Comparison of ENCODE assay signal across 32 cellular contexts in the genomic region with DNA sequence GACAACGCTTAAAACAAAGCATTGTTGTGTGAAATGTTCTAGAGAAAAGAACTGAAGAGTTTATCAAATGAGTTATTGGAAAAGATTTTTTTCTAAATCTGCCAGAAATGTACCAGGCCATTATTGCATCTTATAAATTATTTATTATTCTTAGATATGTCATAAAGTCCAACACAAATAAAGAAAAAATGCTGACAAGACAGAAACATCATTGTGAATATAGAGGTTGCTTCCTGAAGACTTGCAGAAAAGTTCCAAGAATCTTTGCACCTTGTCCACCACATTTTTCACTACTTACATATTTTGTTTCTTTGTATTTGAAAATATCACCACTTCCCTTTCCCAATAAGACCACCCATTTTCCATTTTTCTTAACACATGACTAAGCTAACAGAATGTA.
"Had no signal": no experiment of that assay in that cellular context is flagged by ENCODE, and none has a peak within 500 bp of the region (broad histone marks: within the 10 kb centered on the region; RNA-seq: fewer than 3 reads in every experiment).

No MANE protein-coding gene starts in this region.

- H3K9me3 ChIP-seq: adrenal gland, body of pancreas had no signal

- ATAC-seq: activated CD8-positive, alpha-beta T cell treated with anti-CD3 and anti-CD28 coated beads for 36 hours; activated naive CD4-positive, alpha-beta T cell treated with anti-CD3 and anti-CD28 coated beads, Interleukin-2, amount 50 U/mL, for 72 hours; activated T-cell treated with anti-CD3 and anti-CD28 coated beads, Interleukin-2, amount 50 U/mL, for 4 hours; activated T-cell treated with anti-CD3 and anti-CD28 coated beads, Interleukin-2, amount 50 U/mL, for 72 hours; activated T-helper 17 cell treated with anti-CD3 and anti-CD28 coated beads, Interleukin-2, amount 50 U/mL, for 72 hours; body of pancreas had no signal

- DNase-seq: activated B cell treated with CpG ODN at 0.5 μM for 24 hours; activated CD4-positive, alpha-beta memory T cell treated with anti-CD3 and anti-CD28 coated beads for 36 hours; activated CD4-positive, alpha-beta T cell treated with anti-CD3 and anti-CD28 coated beads for 4 hours; activated CD4-positive, alpha-beta T cell treated with anti-CD3 and anti-CD28 coated beads, Interleukin-2, amount 10 ng/mL, durations not matched to agents 24 days and 14 days; activated CD4-positive, alpha-beta T cell treated with anti-CD3 and anti-CD28 coated beads, Interleukin-2, amount 50 U/mL, for 1 hour; activated CD4-positive, alpha-beta T cell treated with anti-CD3 and anti-CD28 coated beads, Interleukin-2, amount 50 U/mL, for 4 hours; activated CD4-positive, CD25-positive, alpha-beta regulatory T cell treated with anti-CD3 and anti-CD28 coated beads, Interleukin-2, amount 50 U/mL, for 72 hours; activated CD8-positive, alpha-beta memory T cell treated with anti-CD3 and anti-CD28 coated beads, Interleukin-2, amount 50 U/mL, for 4 hours; activated CD8-positive, alpha-beta T cell treated with anti-CD3 and anti-CD28 coated beads for 36 hours; activated effector memory CD4-positive, alpha-beta T cell treated with anti-CD3 and anti-CD28 coated beads, Interleukin-2, amount 50 U/mL, for 16 hours; activated gamma-delta T cell treated with Interleukin-2 at 50 U/mL for 16 hours; activated naive CD4-positive, alpha-beta T cell; activated naive CD4-positive, alpha-beta T cell treated with anti-CD3 and anti-CD28 coated beads for 36 hours; activated naive CD4-positive, alpha-beta T cell treated with anti-CD3 and anti-CD28 coated beads, Interleukin-2, amount 50 U/mL, for 16 hours; activated naive CD8-positive, alpha-beta T cell treated with anti-CD3 and anti-CD28 coated beads for 36 hours; activated T-cell treated with anti-CD3 and anti-CD28 coated beads for 4 hours; activated T-cell treated with anti-CD3 and anti-CD28 coated beads, Interleukin-2, amount 50 U/mL, for 1 hour; activated T-cell treated with anti-CD3 and anti-CD28 coated beads, Interleukin-2, amount 50 U/mL, for 4 hours; activated T-cell treated with anti-CD3 and anti-CD28 coated beads, Interleukin-2, amount 50 U/mL, for 72 hours; adrenal gland; amniotic stem cell; aorta; body of pancreas; brain microvascular endothelial cell; central memory CD4-positive, alpha-beta T cell; T-helper 1 cell had no signal

- H3K4me3 ChIP-seq: adrenal gland, body of pancreas, breast epithelium had no signal

- H3K36me3 ChIP-seq: adrenal gland, brain microvascular endothelial cell, breast epithelium had no signal

- H3K4me1 ChIP-seq: adrenal gland, body of pancreas, breast epithelium had no signal

- H3K27ac ChIP-seq: adrenal gland, body of pancreas, brain microvascular endothelial cell, breast epithelium, VCaP had no signal

- FAIRE-seq: astrocyte, TTC549 had no signal

- H3K27me3 ChIP-seq: adrenal gland, body of pancreas, brain microvascular endothelial cell, breast epithelium had no signal
